8 cellular contexts compared by ENCODE assay signal in genomic region chr9:22446589-22446949, GRCh38. TPM values are rescaled to one million over a fixed set of nuclear protein-coding genes. Genes with fewer than 3 reads are reported as not detected.
DNase-seq lines count a peak whose midpoint lies in the region; ATAC-seq, FAIRE-seq and TF ChIP-seq lines count a peak whose summit lies in the region.

Gene DMRTA1 (plus strand): TSS chr9:22446824. CDS start chr9:22447066, 242 bp downstream.

- H3K27me3 ChIP-seq in GM23338 (ENCODE audit: insufficient read depth) = no peaks in the 10 kb centered on the region
- peaks cover 57% of the 10 kb centered on the region for H3K27me3 ChIP-seq in left ventricle myocardium inferior (ENCODE audit: low read depth)
- peaks cover 0 to 11% (median 5%) of the 10 kb centered on the region in 4 donors for H3K27me3 ChIP-seq in pancreas

- H3K27ac ChIP-seq in GM23338 (ENCODE audit: low read depth) = no peak within 1 kb of the TSS
- H3K27ac ChIP-seq in left ventricle myocardium inferior (replicated peaks) = peak within 1 kb of the TSS; percentile 92
- H3K27ac ChIP-seq in pancreas = peak within 1 kb of the TSS; percentile 88 to 96 (median 96)

- ATAC-seq in GM23338 (peak; percentile 88), pancreas (peak; percentile 93 to 96 (median 94))

- intact Hi-C loops in left ventricle myocardium inferior (cut with micrococcal nuclease) (no loop called here), pancreas (cut with DNase I) (no loop called here)

- peaks cover 4% of the 10 kb centered on the region; the same call in 1 of the 3 replicates for H3K36me3 Mint-ChIP-seq in GM23338 (ENCODE audit: low read depth)

- H3K4me2 ChIP-seq in GM23338 = peak within 1 kb of the TSS; percentile 79

- H4K20me1 ChIP-seq in GM23338 (replicated peaks; ENCODE audit: insufficient read depth) = no peaks in the 10 kb centered on the region

- no peaks in the 10 kb centered on the region for H3K36me3 ChIP-seq in GM23338 (ENCODE audit: insufficient read depth)
- H3K36me3 ChIP-seq in left ventricle myocardium inferior = no peaks in the 10 kb centered on the region
- H3K36me3 ChIP-seq in pancreas = peaks cover 0 to 4% (median 0%) of the 10 kb centered on the region in 3 donors

- no peak within 1 kb of the TSS for H3K27ac Mint-ChIP-seq in GM23338

- H3F3A ChIP-seq in GM23338 (replicated peaks; ENCODE audit: low read depth) = no peaks in the 10 kb centered on the region

- H3K9me3 Mint-ChIP-seq in GM23338 = no peaks in the 10 kb centered on the region; the same call in 2 of the 3 replicates

- FAIRE-seq in pancreas (lab: Jason Lieb, UNC) = no peak

- peak; percentile 81 for DNase-seq in Caki2 (ENCODE audit: low read depth)
- peak; percentile 90 for DNase-seq in GM23338 (ENCODE audit: low spot score)
- DNase-seq in NCI-H2029 (lab: John Stamatoyannopoulos, UW) = peak; percentile 25
- peak; percentile 45 for DNase-seq in amniotic stem cell (lab: John Stamatoyannopoulos, UW)
- peak; percentile 84 for DNase-seq in left ventricle myocardium inferior
- peak; percentile 84 to 92 (median 89) for DNase-seq in pancreas
- no peak for DNase-seq in NOMO-1 treated with dmso at 0.1 percent for 144 hours (lab: John Stamatoyannopoulos, UW; ENCODE audit: unreplicated experiment)
- no peak for DNase-seq in UCSD-AML1 (lab: John Stamatoyannopoulos, UW; ENCODE audit: unreplicated experiment)

- H3K9me2 ChIP-seq in GM23338 (ENCODE audit: insufficient read depth) = no peaks in the 10 kb centered on the region

- no peak for TF ChIP-seq CTCF in GM23338 (conservative IDR thresholded peaks at IDR 0.05; ENCODE audit: low read depth in 2 of 2)
- TF ChIP-seq CTCF in left ventricle myocardium inferior (IDR thresholded peaks at IDR 0.05; ENCODE audit: borderline replicate concordance) = no peak
- TF ChIP-seq CTCF in pancreas (IDR thresholded peaks at IDR 0.05) = no peak

- H3K9me3 ChIP-seq in left ventricle myocardium inferior (replicated peaks) (no peaks in the 10 kb centered on the region), pancreas (no peaks in the 10 kb centered on the region)

- H3K4me3 ChIP-seq in GM23338 (peak within 1 kb of the TSS; percentile 70), left ventricle myocardium inferior (peak within 1 kb of the TSS; percentile 81), pancreas (peak within 1 kb of the TSS; percentile 38 to 83 (median 67))

- H3K79me2 ChIP-seq in GM23338 (replicated peaks; ENCODE audit: insufficient read depth) = peaks cover 21% of the 10 kb centered on the region

- H3K4me1 ChIP-seq in GM23338 (ENCODE audit: insufficient read depth) = peaks cover 19% of the 10 kb centered on the region
- H3K4me1 ChIP-seq in left ventricle myocardium inferior = peaks cover 22% of the 10 kb centered on the region
- H3K4me1 ChIP-seq in pancreas = peaks cover 6 to 16% (median 14%) of the 10 kb centered on the region in 3 donors

- peaks cover 14% of the 10 kb centered on the region for H3K4me1 Mint-ChIP-seq in GM23338

- H3K27me3 Mint-ChIP-seq in GM23338 (ENCODE audit: insufficient read depth, low read depth, poor library complexity) = no peaks in the 10 kb centered on the region

- 0 to 2% methylated on average over 24 of the region's 24 CpGs for WGBS in pancreas, 2 donors

- peak within 1 kb of the TSS; percentile 91 for H2AFZ ChIP-seq in GM23338

- peak within 1 kb of the TSS; percentile 85 for H3K4me3 Mint-ChIP-seq in GM23338

- in situ Hi-C loops in Caki2 (cut with HindIII; ENCODE audit: low pct_unique_long_range_greater_than_20kb, low sequenced_read_pairs) = loop anchor here (25.0 kb wide), 1 partner anchor 634 kb away; the partner anchor contains the start of gene MTAP

TF ChIP-seq in GM23338, 12 proteins besides CTCF, POLR2A, EP300 and RAD21:
- TF ChIP-seq POLR2AphosphoS5 (IDR thresholded peaks at IDR 0.05; ENCODE audit: low read depth) = peak; percentile 84
- TF ChIP-seq ZNF331 (CRISPR knock-in tag; IDR thresholded peaks at IDR 0.05; ENCODE audit: low read depth) = no peak
- TF ChIP-seq JUNB (IDR thresholded peaks at IDR 0.05; ENCODE audit: unreplicated experiment) = no peak
- TF ChIP-seq NANOG (IDR thresholded peaks at IDR 0.05; ENCODE audit: borderline replicate concordance) = no peak

RNA-seq across cellular contexts. Expression of gene DMRTA1, which starts in this region (rescaled TPM):
- 6.0 and 7.3 TPM in 2 replicates for total RNA-seq in Caki2 (2014; rRNA removed; shearing (Covaris generic); ENCODE audit: low replicate concordance)
- total RNA-seq in GM23338 (2014; rRNA removed; shearing (Covaris generic)) = 6.9 and 8.8 TPM in 2 replicates
- polyA plus RNA-seq in GM23338 (2016; fragmentation: Nextera tagmentation; extraction: Ambion mirVana) (3.3 and 4.1 TPM in 2 replicates), pancreas (under 1 TPM; 0.65 to 0.87 TPM)
- total RNA-seq in left ventricle myocardium inferior (0.77 TPM), pancreas (1 to 10 TPM; 1.2 to 1.9 (median 1.4) TPM)

Comparison
In these comparisons a context has a peak if more than half of its experiments do, and no peak if none do; other contexts are left out.
1. Peak in DNase-seq, H3K4me3 ChIP-seq and H3K27ac ChIP-seq in left ventricle myocardium inferior; RNA of the gene not detected or under 1 TPM.
2. DNase-seq: peak in Caki2 (single experiment), GM23338 (single experiment), NCI-H2029 (single experiment), amniotic stem cell (single experiment) and pancreas (6 of 6); none in NOMO-1 treated with dmso at 0.1 percent for 144 hours (single experiment) and UCSD-AML1 (single experiment).
3. Peak in every context shown above with its lines, with median percentiles within 50 percentile points of each other: H3K4me3 ChIP-seq.